ENCODE assay signal across 9 cellular contexts in the genomic region with DNA sequence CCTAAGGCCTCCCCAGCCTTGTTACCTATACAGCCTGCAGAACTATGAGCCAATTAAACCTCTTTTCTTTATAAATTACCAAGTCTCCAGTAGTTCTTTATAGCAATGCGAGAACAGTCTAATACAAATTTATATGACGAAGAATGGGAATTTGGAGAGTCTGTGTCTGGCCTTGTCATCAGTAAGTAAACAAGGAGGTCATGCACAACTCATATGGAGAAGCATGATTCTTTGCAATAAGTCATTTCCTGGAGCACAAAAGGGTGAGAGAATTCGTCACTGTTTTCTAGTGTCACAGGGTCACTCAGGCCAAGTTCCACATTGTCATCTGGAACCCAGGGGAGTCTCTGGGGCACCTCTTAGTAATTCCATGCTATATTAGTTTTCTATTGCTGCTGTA. TPM values are rescaled to one million over a fixed set of nuclear protein-coding genes. Genes with fewer than 3 reads are reported as not detected.
"Had no signal": no experiment of that assay in that cellular context is flagged by ENCODE, and none has a peak within 500 bp of the region (broad histone marks: within the 10 kb centered on the region; RNA-seq: fewer than 3 reads in every experiment).

No MANE protein-coding gene starts in this region.

- H3K4me3 ChIP-seq: GM23248, HAP-1 had no signal

- H3K36me3 ChIP-seq: HAP-1 had no signal

- H3K27ac ChIP-seq: GM23248 had no signal

- H3K4me1 ChIP-seq: HAP-1 had no signal

- DNase-seq: GM23248, GOT3, H7, HFFc6 had no signal

- ATAC-seq: HCT116, HepG2 had no signal

- FAIRE-seq: HepG2 had no signal

RNA-seq across cellular contexts. Expression of gene HS6ST2, which starts 49.0 kb away (rescaled TPM):
- total RNA-seq: GM23248, HepG2, HFFc6, HT-29 had no signal
- polyA plus RNA-seq: GM23248, IgD-negative memory B cell had no signal
